In genomic region chr2:130303142-130303541, GRCh38 we compare ENCODE assay signal across 13 cellular contexts. TPM values are rescaled to one million over a fixed set of nuclear protein-coding genes. Genes with fewer than 3 reads are reported as not detected.
A peak's percentile ranks its signal among the peaks of the same experiment; 100 is the strongest.
DNase-seq lines count a peak whose midpoint lies in the region; ATAC-seq and TF ChIP-seq lines count a peak whose summit lies in the region.
"Had no signal": no experiment of that assay in that cellular context is flagged by ENCODE, and none has a peak within 500 bp of the region (broad histone marks: within the 10 kb centered on the region; RNA-seq: fewer than 3 reads in every experiment).

No MANE protein-coding gene starts in this region.

- no peak overlapping the region for H3K4me3 Mint-ChIP-seq in natural killer cell
- no peak overlapping the region for H3K4me3 Mint-ChIP-seq in activated T-helper 1 cell treated with anti-CD3 and anti-CD28 coated beads, Interleukin-12 subunit alpha, Interleukin-12 subunit beta, Interleukin-2, Interleukin-4 antibody, amounts not matched to agents 30 ng/mL and 10 ng/mL and 1 ng/mL, durations not matched to agents 14 hours and 24 hours and 36 hours
- H3K4me3 Mint-ChIP-seq: activated CD8-positive, alpha-beta T cell treated with anti-CD3 and anti-CD28 coated beads for 36 hours; endodermal cell had no signal

- no peak overlapping the region for H3K27ac Mint-ChIP-seq in natural killer cell
- H3K27ac Mint-ChIP-seq in activated T-helper 1 cell treated with anti-CD3 and anti-CD28 coated beads, Interleukin-12 subunit alpha, Interleukin-12 subunit beta, Interleukin-2, Interleukin-4 antibody, amounts not matched to agents 30 ng/mL and 10 ng/mL and 1 ng/mL, durations not matched to agents 14 hours and 24 hours and 36 hours: no peak overlapping the region
- H3K27ac Mint-ChIP-seq: activated CD8-positive, alpha-beta T cell treated with anti-CD3 and anti-CD28 coated beads for 36 hours; endodermal cell had no signal

- peak; percentile 89 for ATAC-seq in GM18867 (IDR thresholded peaks at IDR 0.05; ENCODE audit: unreplicated experiment)
- peak; percentile 83 for ATAC-seq in GM21390 (IDR thresholded peaks at IDR 0.05; ENCODE audit: unreplicated experiment)
- peak; percentile 71 for ATAC-seq in HG02870 (IDR thresholded peaks at IDR 0.05; ENCODE audit: unreplicated experiment)
- peak; percentile 70 for ATAC-seq in HG03442 (IDR thresholded peaks at IDR 0.05; ENCODE audit: unreplicated experiment)
- no peak for ATAC-seq in left cardiac atrium
- no peak for ATAC-seq in natural killer cell
- ATAC-seq in HG02970 (IDR thresholded peaks at IDR 0.05; ENCODE audit: low FRiP score, unreplicated experiment): no peak
- ATAC-seq: activated CD8-positive, alpha-beta T cell treated with anti-CD3 and anti-CD28 coated beads for 36 hours had no signal

- no peaks in the 10 kb centered on the region for H3K9me3 Mint-ChIP-seq in natural killer cell
- no peaks in the 10 kb centered on the region for H3K9me3 Mint-ChIP-seq in activated T-helper 1 cell treated with anti-CD3 and anti-CD28 coated beads, Interleukin-12 subunit alpha, Interleukin-12 subunit beta, Interleukin-2, Interleukin-4 antibody, amounts not matched to agents 30 ng/mL and 10 ng/mL and 1 ng/mL, durations not matched to agents 14 hours and 24 hours and 36 hours
- H3K9me3 Mint-ChIP-seq: activated CD8-positive, alpha-beta T cell treated with anti-CD3 and anti-CD28 coated beads for 36 hours; endodermal cell had no signal

- no peaks in the 10 kb centered on the region for H3K36me3 Mint-ChIP-seq in natural killer cell
- no peaks in the 10 kb centered on the region for H3K36me3 Mint-ChIP-seq in activated T-helper 1 cell treated with anti-CD3 and anti-CD28 coated beads, Interleukin-12 subunit alpha, Interleukin-12 subunit beta, Interleukin-2, Interleukin-4 antibody, amounts not matched to agents 30 ng/mL and 10 ng/mL and 1 ng/mL, durations not matched to agents 14 hours and 24 hours and 36 hours (ENCODE audit: low read depth)

- peaks cover 18 to 24% of the 10 kb centered on the region in 2 donors for H3K27me3 Mint-ChIP-seq in natural killer cell (ENCODE audit: low read depth in 2 of 2)
- H3K27me3 Mint-ChIP-seq in activated T-helper 1 cell treated with anti-CD3 and anti-CD28 coated beads, Interleukin-12 subunit alpha, Interleukin-12 subunit beta, Interleukin-2, Interleukin-4 antibody, amounts not matched to agents 30 ng/mL and 10 ng/mL and 1 ng/mL, durations not matched to agents 14 hours and 24 hours and 36 hours (ENCODE audit: insufficient read depth): peaks cover 5% of the 10 kb centered on the region

- no peaks in the 10 kb centered on the region for H3K4me1 Mint-ChIP-seq in natural killer cell
- H3K4me1 Mint-ChIP-seq in activated T-helper 1 cell treated with anti-CD3 and anti-CD28 coated beads, Interleukin-12 subunit alpha, Interleukin-12 subunit beta, Interleukin-2, Interleukin-4 antibody, amounts not matched to agents 30 ng/mL and 10 ng/mL and 1 ng/mL, durations not matched to agents 14 hours and 24 hours and 36 hours (ENCODE audit: low read depth): peaks cover 7% of the 10 kb centered on the region
- H3K4me1 Mint-ChIP-seq: endodermal cell had no signal

- no peak for TF ChIP-seq CTCF in natural killer cell (IDR thresholded peaks at IDR 0.05)

- DNase-seq in left cardiac atrium: no peak
- DNase-seq in natural killer cell: no peak
- no peak for DNase-seq in activated T-helper 1 cell treated with anti-CD3 and anti-CD28 coated beads, Interleukin-12 subunit alpha, Interleukin-12 subunit beta, Interleukin-2, Interleukin-4 antibody, amounts not matched to agents 30 ng/mL and 10 ng/mL and 1 ng/mL, durations not matched to agents 14 hours and 24 hours and 36 hours (ENCODE audit: low spot score)
- DNase-seq: activated CD8-positive, alpha-beta T cell treated with anti-CD3 and anti-CD28 coated beads for 36 hours; activated effector memory CD4-positive, alpha-beta T cell treated with anti-CD3 and anti-CD28 coated beads, Interleukin-2, amount 50 U/mL, for 16 hours; AML-193; NCI-H2081 treated with DMSO at 0.1 percent for 48 hours had no signal

- intact Hi-C loops in left cardiac atrium (cut with DNase I) (no loop called here), natural killer cell (cut with micrococcal nuclease) (no loop called here)
- intact Hi-C loops in activated T-helper 1 cell treated with anti-CD3 and anti-CD28 coated beads, Interleukin-12 subunit alpha, Interleukin-12 subunit beta, Interleukin-2, Interleukin-4 antibody, amounts not matched to agents 30 ng/mL and 10 ng/mL and 1 ng/mL, durations not matched to agents 14 hours and 24 hours and 36 hours (cut with micrococcal nuclease): no loop called here

RNA-seq across cellular contexts. Expression of gene IMP4, which starts 39.6 kb away (rescaled TPM):
- 10 to 100 TPM; 55.0 to 79.3 TPM for total RNA-seq in left cardiac atrium
- total RNA-seq in natural killer cell: 10 to 100 TPM; 60.5 to 80.6 (median 72.9) TPM
- 169 and 184 TPM in 2 replicates for total RNA-seq in activated T-helper 1 cell treated with anti-CD3 and anti-CD28 coated beads, Interleukin-12 subunit alpha, Interleukin-12 subunit beta, Interleukin-2, Interleukin-4 antibody, amounts not matched to agents 30 ng/mL and 10 ng/mL and 1 ng/mL, durations not matched to agents 14 hours and 24 hours and 36 hours

RNA-seq across cellular contexts. Expression of gene PTPN18, which starts 52.7 kb away (rescaled TPM):
- total RNA-seq in left cardiac atrium: 10 to 100 TPM; 24.2 to 28.0 TPM
- total RNA-seq in natural killer cell: 100 to 1,000 TPM; 189 to 194 (median 192) TPM
- total RNA-seq in activated T-helper 1 cell treated with anti-CD3 and anti-CD28 coated beads, Interleukin-12 subunit alpha, Interleukin-12 subunit beta, Interleukin-2, Interleukin-4 antibody, amounts not matched to agents 30 ng/mL and 10 ng/mL and 1 ng/mL, durations not matched to agents 14 hours and 24 hours and 36 hours: 66.9 and 68.9 TPM in 2 replicates

Comparison
In these comparisons a context has a peak if more than half of its experiments do, and no peak if none do; other contexts are left out.
1. ATAC-seq: peak in GM18867 (single experiment), GM21390 (single experiment), HG02870 (single experiment) and HG03442 (single experiment); none in left cardiac atrium (0 of 2), natural killer cell (0 of 3) and HG02970 (single experiment).